Comparison of ENCODE assay signal across 1 cellular context in genomic region chr20:63519765-63520593, GRCh38.
TF ChIP-seq lines count a peak whose summit lies in the region.

No MANE protein-coding gene starts in this region.

TF ChIP-seq in HepG2, 621 proteins besides CTCF, POLR2A, EP300 and RAD21 (continued from another document):
- TF ChIP-seq, protein P1, sequence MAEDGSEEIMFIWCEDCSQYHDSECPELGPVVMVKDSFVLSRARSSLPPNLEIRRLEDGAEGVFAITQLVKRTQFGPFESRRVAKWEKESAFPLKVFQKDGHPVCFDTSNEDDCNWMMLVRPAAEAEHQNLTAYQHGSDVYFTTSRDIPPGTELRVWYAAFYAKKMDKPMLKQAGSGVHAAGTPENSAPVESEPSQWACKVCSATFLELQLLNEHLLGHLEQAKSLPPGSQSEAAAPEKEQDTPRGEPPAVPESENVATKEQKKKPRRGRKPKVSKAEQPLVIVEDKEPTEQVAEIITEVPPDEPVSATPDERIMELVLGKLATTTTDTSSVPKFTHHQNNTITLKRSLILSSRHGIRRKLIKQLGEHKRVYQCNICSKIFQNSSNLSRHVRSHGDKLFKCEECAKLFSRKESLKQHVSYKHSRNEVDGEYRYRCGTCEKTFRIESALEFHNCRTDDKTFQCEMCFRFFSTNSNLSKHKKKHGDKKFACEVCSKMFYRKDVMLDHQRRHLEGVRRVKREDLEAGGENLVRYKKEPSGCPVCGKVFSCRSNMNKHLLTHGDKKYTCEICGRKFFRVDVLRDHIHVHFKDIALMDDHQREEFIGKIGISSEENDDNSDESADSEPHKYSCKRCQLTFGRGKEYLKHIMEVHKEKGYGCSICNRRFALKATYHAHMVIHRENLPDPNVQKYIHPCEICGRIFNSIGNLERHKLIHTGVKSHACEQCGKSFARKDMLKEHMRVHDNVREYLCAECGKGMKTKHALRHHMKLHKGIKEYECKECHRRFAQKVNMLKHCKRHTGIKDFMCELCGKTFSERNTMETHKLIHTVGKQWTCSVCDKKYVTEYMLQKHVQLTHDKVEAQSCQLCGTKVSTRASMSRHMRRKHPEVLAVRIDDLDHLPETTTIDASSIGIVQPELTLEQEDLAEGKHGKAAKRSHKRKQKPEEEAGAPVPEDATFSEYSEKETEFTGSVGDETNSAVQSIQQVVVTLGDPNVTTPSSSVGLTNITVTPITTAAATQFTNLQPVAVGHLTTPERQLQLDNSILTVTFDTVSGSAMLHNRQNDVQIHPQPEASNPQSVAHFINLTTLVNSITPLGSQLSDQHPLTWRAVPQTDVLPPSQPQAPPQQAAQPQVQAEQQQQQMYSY (CRISPR knock-in tag; IDR thresholded peaks at IDR 0.05) = no peak
- TF ChIP-seq, protein P2, sequence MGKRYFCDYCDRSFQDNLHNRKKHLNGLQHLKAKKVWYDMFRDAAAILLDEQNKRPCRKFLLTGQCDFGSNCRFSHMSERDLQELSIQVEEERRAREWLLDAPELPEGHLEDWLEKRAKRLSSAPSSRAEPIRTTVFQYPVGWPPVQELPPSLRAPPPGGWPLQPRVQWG (CRISPR knock-in tag; IDR thresholded peaks at IDR 0.05; ENCODE audit: borderline replicate concordance, low read depth) = no peak
- TF ChIP-seq, protein P3, sequence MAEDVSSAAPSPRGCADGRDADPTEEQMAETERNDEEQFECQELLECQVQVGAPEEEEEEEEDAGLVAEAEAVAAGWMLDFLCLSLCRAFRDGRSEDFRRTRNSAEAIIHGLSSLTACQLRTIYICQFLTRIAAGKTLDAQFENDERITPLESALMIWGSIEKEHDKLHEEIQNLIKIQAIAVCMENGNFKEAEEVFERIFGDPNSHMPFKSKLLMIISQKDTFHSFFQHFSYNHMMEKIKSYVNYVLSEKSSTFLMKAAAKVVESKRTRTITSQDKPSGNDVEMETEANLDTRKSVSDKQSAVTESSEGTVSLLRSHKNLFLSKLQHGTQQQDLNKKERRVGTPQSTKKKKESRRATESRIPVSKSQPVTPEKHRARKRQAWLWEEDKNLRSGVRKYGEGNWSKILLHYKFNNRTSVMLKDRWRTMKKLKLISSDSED (CRISPR knock-in tag; IDR thresholded peaks at IDR 0.05) = no peak
- TF ChIP-seq MTF2 (CRISPR knock-in tag; IDR thresholded peaks at IDR 0.05; ENCODE audit: borderline replicate concordance) (peak; percentile 87), TARDBP (CRISPR knock-in tag; IDR thresholded peaks at IDR 0.05) (no peak)
TF ChIP-seq in HepG2: peak in this region for 32.
